In the genomic region with DNA sequence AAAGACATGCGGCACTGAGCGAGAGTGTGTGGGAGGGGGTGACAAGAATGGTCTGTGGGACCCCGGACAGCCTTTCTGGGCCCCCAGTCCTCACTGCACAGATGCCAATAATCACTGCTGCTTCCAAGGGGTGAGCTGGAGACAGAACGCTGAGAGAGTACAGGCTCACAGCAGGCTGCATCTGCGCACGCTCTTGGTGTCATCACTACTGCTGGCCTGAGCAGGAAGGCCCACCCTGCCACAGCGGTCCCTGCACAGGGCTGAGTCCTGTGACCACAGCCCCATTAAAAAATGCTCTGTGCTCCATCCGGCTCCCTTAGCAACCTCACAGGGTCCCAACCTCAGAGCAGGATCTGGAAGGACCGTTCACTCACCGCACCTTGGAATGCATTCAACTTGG, we compare ENCODE assay signal across 27 cellular contexts.
"Had no signal": no experiment of that assay in that cellular context is flagged by ENCODE, and none has a peak within 500 bp of the region (broad histone marks: within the 10 kb centered on the region; RNA-seq: fewer than 3 reads in every experiment).

No MANE protein-coding gene starts in this region.

- H3K27ac ChIP-seq: ascending aorta, cardiac muscle cell, VCaP had no signal

- H3K4me3 ChIP-seq: ascending aorta, cardiac muscle cell had no signal

- H3K36me3 ChIP-seq: ascending aorta, cardiac muscle cell had no signal

- DNase-seq: activated B cell treated with CpG ODN at 0.5 μM for 24 hours; activated CD4-positive, alpha-beta memory T cell treated with anti-CD3 and anti-CD28 coated beads for 36 hours; activated CD4-positive, alpha-beta T cell treated with anti-CD3 and anti-CD28 coated beads for 4 hours; activated CD4-positive, alpha-beta T cell treated with anti-CD3 and anti-CD28 coated beads, Interleukin-2, amount 10 ng/mL, durations not matched to agents 24 days and 14 days; activated CD4-positive, alpha-beta T cell treated with anti-CD3 and anti-CD28 coated beads, Interleukin-2, amount 50 U/mL, for 1 hour; activated CD4-positive, alpha-beta T cell treated with anti-CD3 and anti-CD28 coated beads, Interleukin-2, amount 50 U/mL, for 4 hours; activated CD4-positive, CD25-positive, alpha-beta regulatory T cell treated with anti-CD3 and anti-CD28 coated beads, Interleukin-2, amount 50 U/mL, for 72 hours; activated CD8-positive, alpha-beta memory T cell treated with anti-CD3 and anti-CD28 coated beads, Interleukin-2, amount 50 U/mL, for 48 hours; activated CD8-positive, alpha-beta T cell treated with anti-CD3 and anti-CD28 coated beads for 36 hours; activated effector memory CD4-positive, alpha-beta T cell treated with Interleukin-2 at 50 U/mL for 16 hours; activated gamma-delta T cell; activated naive CD4-positive, alpha-beta T cell treated with anti-CD3 and anti-CD28 coated beads, Interleukin-2, amount 10 ng/mL, durations not matched to agents 7 days and 5 days; activated naive CD4-positive, alpha-beta T cell treated with Interleukin-2 at 50 U/mL for 16 hours; activated naive CD8-positive, alpha-beta T cell treated with anti-CD3 and anti-CD28 coated beads, Interleukin-2, amount 10 ng/mL, durations not matched to agents 7 days and 5 days; activated naive CD8-positive, alpha-beta T cell treated with anti-CD3 and anti-CD28 coated beads, Interleukin-2, amount 50 U/mL, for 24 hours; activated T-cell treated with anti-CD3 and anti-CD28 coated beads, Interleukin-2, amount 50 U/mL, for 24 hours; activated T-cell treated with anti-CD3 and anti-CD28 coated beads, Interleukin-2, amount 50 U/mL, for 48 hours; amygdala; anterior cingulate cortex; caudate nucleus; cerebellar nuclear complex; T-cell; T-helper 17 cell; T1000 had no signal

- H3K4me1 ChIP-seq: ascending aorta had no signal

- H3K27me3 ChIP-seq: ascending aorta, cardiac muscle cell had no signal

- H3K9me3 ChIP-seq: ascending aorta had no signal
